25 cellular contexts compared by ENCODE assay signal in genomic region chr12:110105159-110105558, GRCh38. TPM values are rescaled to one million over a fixed set of nuclear protein-coding genes. Genes with fewer than 3 reads are reported as not detected.
DNase-seq lines count a peak whose midpoint lies in the region; ATAC-seq and TF ChIP-seq lines count a peak whose summit lies in the region.
"Had no signal": no experiment of that assay in that cellular context is flagged by ENCODE, and none has a peak within 500 bp of the region (broad histone marks: within the 10 kb centered on the region; RNA-seq: fewer than 3 reads in every experiment).

No MANE protein-coding gene starts in this region.

- H3K27ac ChIP-seq in esophagus muscularis mucosa (replicated peaks in 1 of 4) (peak overlapping the region; percentile 68 to 75 (median 71)), neural progenitor cell (no peak overlapping the region), subcutaneous abdominal adipose tissue (ENCODE audit: low read depth, low read length) (peak overlapping the region; percentile 48)
- H3K27ac ChIP-seq: neutrophil had no signal

- no peak overlapping the region for H3K4me2 ChIP-seq in neural progenitor cell

- H3K27ac Mint-ChIP-seq in neural progenitor cell = no peak overlapping the region
- H3K27ac Mint-ChIP-seq in activated T-cell treated with anti-CD3 and anti-CD28 coated beads, Interleukin-2, amount 50 U/mL, for 72 hours = no peak overlapping the region
- H3K27ac Mint-ChIP-seq: activated T-helper 1 cell treated with anti-CD3 and anti-CD28 coated beads, Interleukin-12 subunit alpha, Interleukin-12 subunit beta, Interleukin-2, Interleukin-4 antibody, amounts not matched to agents 30 ng/mL and 10 ng/mL and 1 ng/mL, durations not matched to agents 14 hours and 24 hours and 36 hours; IgD-negative memory B cell had no signal

- H3K27me3 ChIP-seq in adipocyte (replicated peaks; ENCODE audit: control insufficient read depth, insufficient read depth, low read length) (no peaks in the 10 kb centered on the region), esophagus muscularis mucosa (no peaks in the 10 kb centered on the region), neural progenitor cell (no peaks in the 10 kb centered on the region), subcutaneous abdominal adipose tissue (ENCODE audit: control insufficient read depth in 5 of 5, insufficient read depth in 4 of 5, low read length in 5 of 5) (no peaks in the 10 kb centered on the region), HAP-1 (ENCODE audit: low read depth) (no peaks in the 10 kb centered on the region)
- H3K27me3 ChIP-seq: neutrophil, tibial nerve had no signal

- peaks cover under 1% of the 10 kb centered on the region for H3K27me3 Mint-ChIP-seq in neural progenitor cell (ENCODE audit: insufficient read depth, low read depth)
- H3K27me3 Mint-ChIP-seq in activated T-cell treated with anti-CD3 and anti-CD28 coated beads, Interleukin-2, amount 50 U/mL, for 72 hours (ENCODE audit: low read depth) = peaks cover 11% of the 10 kb centered on the region
- H3K27me3 Mint-ChIP-seq: IgD-negative memory B cell had no signal

- DNase-seq in adipocyte (ENCODE audit: low read depth) = no peak
- no peak for DNase-seq in esophagus muscularis mucosa (ENCODE audit: extremely low spot score)
- no peak for DNase-seq in neural progenitor cell (ENCODE audit: low spot score)
- no peak for DNase-seq in HAP-1 (ENCODE audit: low spot score in 2 of 2)
- DNase-seq in activated T-cell treated with anti-CD3 and anti-CD28 coated beads, Interleukin-2, amount 50 U/mL, for 72 hours = no peak
- no peak for DNase-seq in dedifferentiated amniotic fluid mesenchymal stem cell (ENCODE audit: extremely low spot score)
- DNase-seq: activated naive CD4-positive, alpha-beta T cell treated with anti-CD3 and anti-CD28 coated beads, Interleukin-2, amount 50 U/mL, for 16 hours; CD4-positive, alpha-beta memory T cell; DMS 273 treated with DMSO at 0.1 percent for 48 hours; effector CD4-positive, alpha-beta T cell; erythroblast; NCI-H1105 treated with DMSO at 0.1 percent for 48 hours; NCI-H2081; NCI-H345; NCI-H774; stimulated activated CD4-positive, alpha-beta T cell treated with anti-CD3 and anti-CD28 coated beads, Interleukin-4, amount 100 ng/mL, for 4 hours; stimulated activated naive CD4-positive, alpha-beta T cell treated with Interleukin-2 at 50 U/mL for 16 hours; T-helper 9 cell had no signal

- peaks cover 44% of the 10 kb centered on the region for H3K4me1 ChIP-seq in adipocyte (ENCODE audit: control insufficient read depth, insufficient read depth, low read length)
- peaks cover 26 to 65% (median 57%) of the 10 kb centered on the region in 4 donors for H3K4me1 ChIP-seq in esophagus muscularis mucosa
- H3K4me1 ChIP-seq in neural progenitor cell = peaks cover 8% of the 10 kb centered on the region
- peaks cover 4 to 56% (median 41%) of the 10 kb centered on the region in 5 donors for H3K4me1 ChIP-seq in subcutaneous abdominal adipose tissue (ENCODE audit: control insufficient read depth in 5 of 5, insufficient read depth in 5 of 5, low read length in 5 of 5)
- peaks cover 15% of the 10 kb centered on the region for H3K4me1 ChIP-seq in HAP-1

- WGBS in esophagus muscularis mucosa = 68% methylated on average over 1 of the region's 1 CpG

- peak overlapping the region; percentile 60 for H3K4me3 Mint-ChIP-seq in neural progenitor cell
- H3K4me3 Mint-ChIP-seq in activated T-cell treated with anti-CD3 and anti-CD28 coated beads, Interleukin-2, amount 50 U/mL, for 72 hours = no peak overlapping the region
- H3K4me3 Mint-ChIP-seq: activated T-helper 1 cell treated with anti-CD3 and anti-CD28 coated beads, Interleukin-12 subunit alpha, Interleukin-12 subunit beta, Interleukin-2, Interleukin-4 antibody, amounts not matched to agents 30 ng/mL and 10 ng/mL and 1 ng/mL, durations not matched to agents 14 hours and 24 hours and 36 hours; CD4-positive, alpha-beta memory T cell; IgD-negative memory B cell had no signal

- peaks cover 31% of the 10 kb centered on the region for H3K4me1 Mint-ChIP-seq in neural progenitor cell
- peaks cover 7% of the 10 kb centered on the region for H3K4me1 Mint-ChIP-seq in activated T-cell treated with anti-CD3 and anti-CD28 coated beads, Interleukin-2, amount 50 U/mL, for 72 hours (ENCODE audit: low read depth)

- TF ChIP-seq CTCF in esophagus muscularis mucosa (IDR thresholded peaks at IDR 0.05) (no peak), neural progenitor cell (IDR thresholded peaks at IDR 0.05) (no peak)

- H2AFZ ChIP-seq in neural progenitor cell (replicated peaks) = no peak overlapping the region

- no peaks in the 10 kb centered on the region for H3K9me3 Mint-ChIP-seq in neural progenitor cell
- H3K9me3 Mint-ChIP-seq in activated T-cell treated with anti-CD3 and anti-CD28 coated beads, Interleukin-2, amount 50 U/mL, for 72 hours = no peaks in the 10 kb centered on the region
- H3K9me3 Mint-ChIP-seq: activated T-helper 1 cell treated with anti-CD3 and anti-CD28 coated beads, Interleukin-12 subunit alpha, Interleukin-12 subunit beta, Interleukin-2, Interleukin-4 antibody, amounts not matched to agents 30 ng/mL and 10 ng/mL and 1 ng/mL, durations not matched to agents 14 hours and 24 hours and 36 hours; CD4-positive, alpha-beta memory T cell; IgD-negative memory B cell had no signal

- ATAC-seq in HG03045 (IDR thresholded peaks at IDR 0.05; ENCODE audit: unreplicated experiment) = no peak
- ATAC-seq in activated T-cell treated with anti-CD3 and anti-CD28 coated beads, Interleukin-2, amount 50 U/mL, for 72 hours (replicated peaks in 1 of 2) = no peak

- in situ Hi-C loops in HAP-1 (cut with MboI; ENCODE audit: low sequenced_read_pairs) = loop anchor here (10.0 to 25.0 kb wide), 2 partner anchors 182 to 320 kb away; partner anchors contain the start of gene ATP2A2

- no peak overlapping the region for H3K4me3 ChIP-seq in adipocyte (ENCODE audit: low read length)
- no peak overlapping the region for H3K4me3 ChIP-seq in esophagus muscularis mucosa
- no peak overlapping the region for H3K4me3 ChIP-seq in neural progenitor cell
- H3K4me3 ChIP-seq in subcutaneous abdominal adipose tissue (ENCODE audit: low read depth in 1 of 5, low read length in 5 of 5) = no peak overlapping the region
- no peak overlapping the region for H3K4me3 ChIP-seq in HAP-1
- H3K4me3 ChIP-seq: lung, tibial nerve had no signal

- no peak for TF ChIP-seq EP300 in esophagus muscularis mucosa (IDR thresholded peaks at IDR 0.05)

- H3K9me3 ChIP-seq in adipocyte (ENCODE audit: control insufficient read depth, low read length) (no peaks in the 10 kb centered on the region), esophagus muscularis mucosa (no peaks in the 10 kb centered on the region), neural progenitor cell (ENCODE audit: low read depth) (no peaks in the 10 kb centered on the region), subcutaneous abdominal adipose tissue (ENCODE audit: control insufficient read depth in 5 of 5, low read length in 5 of 5) (no peaks in the 10 kb centered on the region), HAP-1 (no peaks in the 10 kb centered on the region)
- H3K9me3 ChIP-seq: neutrophil, tibial nerve had no signal

- H3K36me3 ChIP-seq in adipocyte (ENCODE audit: control insufficient read depth, insufficient read depth, low read length, severe bottlenecking) (no peaks in the 10 kb centered on the region), esophagus muscularis mucosa (no peaks in the 10 kb centered on the region), neural progenitor cell (no peaks in the 10 kb centered on the region), subcutaneous abdominal adipose tissue (ENCODE audit: control insufficient read depth in 5 of 5, insufficient read depth in 5 of 5, low read length in 5 of 5) (no peaks in the 10 kb centered on the region), HAP-1 (replicated peaks) (no peaks in the 10 kb centered on the region)
- H3K36me3 ChIP-seq: neutrophil, tibial nerve had no signal

- TF ChIP-seq POLR2A in esophagus muscularis mucosa (IDR thresholded peaks at IDR 0.05; ENCODE audit: low read depth) = no peak

- H3K36me3 Mint-ChIP-seq in neural progenitor cell = no peaks in the 10 kb centered on the region
- no peaks in the 10 kb centered on the region for H3K36me3 Mint-ChIP-seq in activated T-cell treated with anti-CD3 and anti-CD28 coated beads, Interleukin-2, amount 50 U/mL, for 72 hours (ENCODE audit: insufficient read depth in 2 of 2)
- H3K36me3 Mint-ChIP-seq: CD4-positive, alpha-beta memory T cell had no signal

- peak overlapping the region; percentile 56 for H3K9ac ChIP-seq in adipocyte (ENCODE audit: low read length)
- no peak overlapping the region for H3K9ac ChIP-seq in neural progenitor cell
- H3K9ac ChIP-seq in subcutaneous abdominal adipose tissue (ENCODE audit: low read length in 5 of 5) = no peak overlapping the region

- intact Hi-C loops in esophagus muscularis mucosa (cut with DNase I) = no loop called here

- no peaks in the 10 kb centered on the region for H4K20me1 ChIP-seq in neural progenitor cell (ENCODE audit: low read depth)

- no peaks in the 10 kb centered on the region for H3K79me2 ChIP-seq in neural progenitor cell (ENCODE audit: low read depth)

- no peaks in the 10 kb centered on the region for H3F3A ChIP-seq in neural progenitor cell (ENCODE audit: low read depth)

RNA-seq across cellular contexts. Expression of gene IFT81, which starts 19.0 kb away (rescaled TPM):
- total RNA-seq in esophagus muscularis mucosa (10 to 100 TPM; 15.1 to 27.4 (median 15.9) TPM), neural progenitor cell (ENCODE audit: low replicate concordance) (52.7 and 73.8 TPM in 2 replicates)
- total RNA-seq in activated T-cell treated with anti-CD3 and anti-CD28 coated beads, Interleukin-2, amount 50 U/mL, for 72 hours = 1 to 10 TPM; 1.3 to 1.4 TPM

RNA-seq across cellular contexts. Expression of gene C12orf76, which starts 56.8 kb away (rescaled TPM):
- total RNA-seq in esophagus muscularis mucosa (10 to 100 TPM; 13.6 to 14.7 (median 13.9) TPM), neural progenitor cell (ENCODE audit: low replicate concordance) (39.8 and 48.8 TPM in 2 replicates)
- 10 to 100 TPM; 16.9 to 19.0 TPM for total RNA-seq in activated T-cell treated with anti-CD3 and anti-CD28 coated beads, Interleukin-2, amount 50 U/mL, for 72 hours

Comparison
In these comparisons a context has a peak if more than half of its experiments do, and no peak if none do; other contexts are left out.
1. RNA of gene IFT81, which starts 19.0 kb away (total RNA-seq): 52.7 to 73.8 TPM in neural progenitor cell and 15.1 to 27.4 TPM in esophagus muscularis mucosa; 1.3 to 1.4 TPM in activated T-cell treated with anti-CD3 and anti-CD28 coated beads, Interleukin-2, amount 50 U/mL, for 72 hours; every median in the first group is over 4 times any median in the second.